ENCODE assay signal across 16 cellular contexts in the genomic region with DNA sequence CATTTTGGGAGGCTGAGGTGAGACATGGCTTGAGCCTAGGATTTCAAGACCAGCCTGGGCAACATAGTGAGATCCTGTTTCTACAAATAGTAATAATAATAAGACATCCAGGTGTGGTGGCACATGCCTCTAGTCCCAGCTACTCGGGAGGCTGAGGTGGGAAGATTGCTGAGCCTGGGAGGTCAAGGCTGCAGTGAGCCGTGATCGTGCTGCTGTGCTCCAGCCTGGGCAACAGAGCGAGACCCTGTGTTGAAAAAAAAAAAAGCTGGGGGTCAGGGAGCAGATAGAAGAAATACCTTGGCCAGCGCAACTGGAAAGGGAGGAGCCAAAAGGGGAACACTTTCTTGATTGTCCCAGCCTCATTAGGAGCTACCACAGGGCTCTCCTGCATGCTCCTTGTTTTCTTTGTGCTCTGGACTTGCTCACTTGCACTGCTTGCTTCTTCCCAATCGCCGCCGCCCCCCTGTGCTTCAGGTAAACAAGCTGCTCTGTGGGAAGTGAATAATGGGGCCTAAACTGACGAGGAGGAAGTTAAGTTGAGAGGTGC. TPM values are rescaled to one million over a fixed set of nuclear protein-coding genes. Genes with fewer than 3 reads are reported as not detected.
DNase-seq lines count a peak whose midpoint lies in the region; ATAC-seq and TF ChIP-seq lines count a peak whose summit lies in the region.
"Had no signal": no experiment of that assay in that cellular context is flagged by ENCODE, and none has a peak within 500 bp of the region (broad histone marks: within the 10 kb centered on the region; RNA-seq: fewer than 3 reads in every experiment).

No MANE protein-coding gene starts in this region.

- no peak for TF ChIP-seq POLR2A in thyroid gland (IDR thresholded peaks at IDR 0.05)

- H3K27ac ChIP-seq in duodenal mucosa (ENCODE audit: low read depth, low read length): no peak overlapping the region
- peak overlapping the region; percentile 79 to 85 (median 80) for H3K27ac ChIP-seq in thyroid gland
- H3K27ac ChIP-seq: C4-2B, KMS-11 had no signal

- no peak for TF ChIP-seq CTCF in mucosa of descending colon (IDR thresholded peaks at IDR 0.05)
- no peak for TF ChIP-seq CTCF in thyroid gland (IDR thresholded peaks at IDR 0.05)

- DNase-seq in mucosa of descending colon: no peak
- peak; percentile 62 to 68 for DNase-seq in thyroid gland
- no peak for DNase-seq in nucleus accumbens (lab: John Stamatoyannopoulos, UW)
- DNase-seq in NCI-H2107 treated with DMSO at 0.1 percent for 48 hours (lab: John Stamatoyannopoulos, UW; ENCODE audit: unreplicated experiment): no peak
- DNase-seq in Right ventricle myocardium superior: no peak
- DNase-seq: activated CD4-positive, alpha-beta T cell treated with anti-CD3 and anti-CD28 coated beads for 1 hour; activated naive CD8-positive, alpha-beta T cell treated with anti-CD3 and anti-CD28 coated beads for 36 hours; erythroblast; NCI-H510A treated with DMSO at 0.1 percent for 48 hours; Peyer's patch; posterior cingulate gyrus; upper lobe of right lung had no signal

- H3K4me3 ChIP-seq in duodenal mucosa (ENCODE audit: low read depth in 1 of 2, low read length in 2 of 2) (peak overlapping the region; percentile 19 to 39), mucosa of descending colon (no peak overlapping the region), thyroid gland (replicated peaks in 1 of 3) (no peak overlapping the region)
- H3K4me3 ChIP-seq: upper lobe of right lung had no signal

- intact Hi-C loops in mucosa of descending colon (cut with DNase I, micrococcal nuclease) (no loop called here), thyroid gland (cut with DNase I) (no loop called here), Right ventricle myocardium superior (cut with DNase I) (no loop called here)

- WGBS in thyroid gland, 2 donors: 29 to 45% methylated on average over 9 of the region's 9 CpGs

- H3K9me3 ChIP-seq in duodenal mucosa (ENCODE audit: control insufficient read depth in 1 of 2, low read length in 2 of 2) (no peaks in the 10 kb centered on the region), mucosa of descending colon (no peaks in the 10 kb centered on the region), thyroid gland (no peaks in the 10 kb centered on the region)
- H3K9me3 ChIP-seq: Peyer's patch, upper lobe of right lung had no signal

- ATAC-seq in mucosa of descending colon (peak; percentile 40), Right ventricle myocardium superior (ENCODE audit: poor library complexity) (no peak)
- ATAC-seq: upper lobe of right lung had no signal

- peak overlapping the region in 1 of 2 donors; percentile 41 for H3K9ac ChIP-seq in duodenal mucosa (ENCODE audit: low read depth in 1 of 2, low read length in 2 of 2)
- H3K9ac ChIP-seq: KMS-11 had no signal

- H3K27me3 ChIP-seq in duodenal mucosa (ENCODE audit: control insufficient read depth in 1 of 2, insufficient read depth in 2 of 2, low read length in 2 of 2) (no peaks in the 10 kb centered on the region), thyroid gland (no peaks in the 10 kb centered on the region)
- H3K27me3 ChIP-seq: Peyer's patch, upper lobe of right lung had no signal

- TF ChIP-seq EP300 in Ishikawa (IDR thresholded peaks at IDR 0.05; ENCODE audit: borderline replicate concordance): no peak

- peaks cover 27 to 32% of the 10 kb centered on the region in 2 donors for H3K4me1 ChIP-seq in duodenal mucosa (ENCODE audit: control insufficient read depth in 1 of 2, insufficient read depth in 2 of 2, low read length in 2 of 2)
- peaks cover 19% of the 10 kb centered on the region for H3K4me1 ChIP-seq in mucosa of descending colon (ENCODE audit: low read depth)
- peaks cover 69% of the 10 kb centered on the region in 2 donors for H3K4me1 ChIP-seq in thyroid gland

- peaks cover 2 to 13% of the 10 kb centered on the region in 2 donors for H3K36me3 ChIP-seq in duodenal mucosa (ENCODE audit: control insufficient read depth in 1 of 2, insufficient read depth in 2 of 2, low read length in 2 of 2)
- no peaks in the 10 kb centered on the region for H3K36me3 ChIP-seq in mucosa of descending colon (ENCODE audit: low read depth)
- no peaks in the 10 kb centered on the region for H3K36me3 ChIP-seq in thyroid gland

- TF ChIP-seq RAD21 in Ishikawa (IDR thresholded peaks at IDR 0.05; ENCODE audit: low read depth): no peak

TF ChIP-seq in Ishikawa, 13 proteins besides CTCF, POLR2A, EP300 and RAD21:
- no peak for TF ChIP-seq ZBTB7A (IDR thresholded peaks at IDR 0.05; ENCODE audit: low read depth)
- TF ChIP-seq, protein P1, sequence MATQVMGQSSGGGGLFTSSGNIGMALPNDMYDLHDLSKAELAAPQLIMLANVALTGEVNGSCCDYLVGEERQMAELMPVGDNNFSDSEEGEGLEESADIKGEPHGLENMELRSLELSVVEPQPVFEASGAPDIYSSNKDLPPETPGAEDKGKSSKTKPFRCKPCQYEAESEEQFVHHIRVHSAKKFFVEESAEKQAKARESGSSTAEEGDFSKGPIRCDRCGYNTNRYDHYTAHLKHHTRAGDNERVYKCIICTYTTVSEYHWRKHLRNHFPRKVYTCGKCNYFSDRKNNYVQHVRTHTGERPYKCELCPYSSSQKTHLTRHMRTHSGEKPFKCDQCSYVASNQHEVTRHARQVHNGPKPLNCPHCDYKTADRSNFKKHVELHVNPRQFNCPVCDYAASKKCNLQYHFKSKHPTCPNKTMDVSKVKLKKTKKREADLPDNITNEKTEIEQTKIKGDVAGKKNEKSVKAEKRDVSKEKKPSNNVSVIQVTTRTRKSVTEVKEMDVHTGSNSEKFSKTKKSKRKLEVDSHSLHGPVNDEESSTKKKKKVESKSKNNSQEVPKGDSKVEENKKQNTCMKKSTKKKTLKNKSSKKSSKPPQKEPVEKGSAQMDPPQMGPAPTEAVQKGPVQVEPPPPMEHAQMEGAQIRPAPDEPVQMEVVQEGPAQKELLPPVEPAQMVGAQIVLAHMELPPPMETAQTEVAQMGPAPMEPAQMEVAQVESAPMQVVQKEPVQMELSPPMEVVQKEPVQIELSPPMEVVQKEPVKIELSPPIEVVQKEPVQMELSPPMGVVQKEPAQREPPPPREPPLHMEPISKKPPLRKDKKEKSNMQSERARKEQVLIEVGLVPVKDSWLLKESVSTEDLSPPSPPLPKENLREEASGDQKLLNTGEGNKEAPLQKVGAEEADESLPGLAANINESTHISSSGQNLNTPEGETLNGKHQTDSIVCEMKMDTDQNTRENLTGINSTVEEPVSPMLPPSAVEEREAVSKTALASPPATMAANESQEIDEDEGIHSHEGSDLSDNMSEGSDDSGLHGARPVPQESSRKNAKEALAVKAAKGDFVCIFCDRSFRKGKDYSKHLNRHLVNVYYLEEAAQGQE (IDR thresholded peaks at IDR 0.05; ENCODE audit: low read depth): 0 out of 2 replicates have a peak, but pooled peaks have one; percentile 25

RNA-seq across cellular contexts. Expression of a gene that starts 31.1 kb away (rescaled TPM):
- total RNA-seq in mucosa of descending colon: 100 to 1,000 TPM in 1 of 3 donors, 10 to 100 TPM in 2; 52.6 to 182 (median 82.8) TPM
- total RNA-seq in thyroid gland: 100 to 1,000 TPM in 2 of 4 donors, 10 to 100 TPM in 2; 79.0 to 159 (median 102) TPM
- 69.1 TPM for total RNA-seq in Right ventricle myocardium superior

Comparison
In these comparisons a context has a peak if more than half of its experiments do, and no peak if none do; other contexts are left out.
1. H3K4me3 ChIP-seq: peak in duodenal mucosa (2 of 2); none in mucosa of descending colon (single experiment) and thyroid gland (0 of 3).
2. DNase-seq: peak in thyroid gland (2 of 2); none in mucosa of descending colon (0 of 3), nucleus accumbens (0 of 56), NCI-H2107 treated with DMSO at 0.1 percent for 48 hours (single experiment) and Right ventricle myocardium superior (single experiment).